13 cellular contexts compared by ENCODE assay signal in genomic region chr14:64117671-64118402, GRCh38.
DNase-seq lines count a peak whose midpoint lies in the region; ATAC-seq, FAIRE-seq and TF ChIP-seq lines count a peak whose summit lies in the region.
"Had no signal": no experiment of that assay in that cellular context is flagged by ENCODE, and none has a peak within 500 bp of the region (broad histone marks: within the 10 kb centered on the region; RNA-seq: fewer than 3 reads in every experiment).

No MANE protein-coding gene starts in this region.

- TF ChIP-seq CTCF in AG09309 (IDR thresholded peaks at IDR 0.05; ENCODE audit: control insufficient read depth, insufficient read depth, low read depth, low read length, missing control alignments): peak; percentile 35
- peak; percentile 65 for TF ChIP-seq CTCF in RWPE2 (IDR thresholded peaks at IDR 0.05; ENCODE audit: poor library complexity, severe bottlenecking)
- TF ChIP-seq CTCF in pancreas (IDR thresholded peaks at IDR 0.05): no peak

- ATAC-seq in RWPE2 (ENCODE audit: low read depth) (peak; percentile 93), pancreas (peak; percentile 71 to 86 (median 82)), HG02840 (IDR thresholded peaks at IDR 0.05; ENCODE audit: low FRiP score, unreplicated experiment) (no peak)

- H3K27ac ChIP-seq in RWPE2 (ENCODE audit: poor library complexity, severe bottlenecking) (peak overlapping the region; percentile 100), pancreas (peak overlapping the region in 2 of 4 donors; percentile 17 to 69)
- H3K27ac ChIP-seq: BLaER1 treated with 17β-estradiol and CSF1 and Interleukin-3, amounts not matched to agents 10 nM and 100 nM had no signal

- H3K4me3 ChIP-seq in AG09309 (ENCODE audit: control insufficient read depth, low read depth, low read length) (no peak overlapping the region), RWPE2 (ENCODE audit: severe bottlenecking) (no peak overlapping the region), pancreas (no peak overlapping the region)
- H3K4me3 ChIP-seq: BLaER1 treated with 17β-estradiol and CSF1 and Interleukin-3, amounts not matched to agents 10 nM and 100 nM had no signal

- H3K4me1 ChIP-seq in RWPE2 (ENCODE audit: insufficient read depth, poor library complexity, severe bottlenecking): peaks cover 50% of the 10 kb centered on the region
- H3K4me1 ChIP-seq in pancreas: peaks cover 0 to 10% (median 0%) of the 10 kb centered on the region in 3 donors
- H3K4me1 ChIP-seq: BLaER1 treated with 17β-estradiol and CSF1 and Interleukin-3, amounts not matched to agents 10 nM and 100 nM had no signal

- peak; percentile 68 for DNase-seq in AG09309 (ENCODE audit: low read depth)
- DNase-seq in RWPE2 (ENCODE audit: low spot score): peak; percentile 91
- peak; percentile 69 for DNase-seq in fibroblast of peridontal ligament (ENCODE audit: extremely low read depth)
- peak; percentile 60 to 77 (median 68) for DNase-seq in pancreas
- DNase-seq in activated effector memory CD4-positive, alpha-beta T cell treated with anti-CD3 and anti-CD28 coated beads, Interleukin-2, amount 50 U/mL, for 16 hours: no peak
- DNase-seq in COLO668 (lab: John Stamatoyannopoulos, UW; ENCODE audit: unreplicated experiment): no peak
- DNase-seq in GF-D8 (lab: John Stamatoyannopoulos, UW): no peak
- DNase-seq: activated T-cell treated with anti-CD3 and anti-CD28 coated beads, Interleukin-2, amount 50 U/mL, for 48 hours; effector memory CD4-positive, alpha-beta T cell; NCI-H1092 treated with DMSO at 0.1 percent for 48 hours; stimulated activated CD4-positive, alpha-beta T cell treated with anti-CD3 and anti-CD28 coated beads, Interleukin-4, amount 100 ng/mL, for 4 hours had no signal

- no peaks in the 10 kb centered on the region for H3K27me3 ChIP-seq in RWPE2 (ENCODE audit: insufficient read depth, poor library complexity, severe bottlenecking)
- no peaks in the 10 kb centered on the region for H3K27me3 ChIP-seq in pancreas
- H3K27me3 ChIP-seq: BLaER1 treated with 17β-estradiol and CSF1 and Interleukin-3, amounts not matched to agents 10 nM and 100 nM had no signal

- 45 to 48% methylated on average over 11 of the region's 11 CpGs for WGBS in pancreas, 2 donors

- intact Hi-C loops in pancreas (cut with DNase I): no loop called here

- peaks cover 56% of the 10 kb centered on the region for H3K36me3 ChIP-seq in RWPE2 (ENCODE audit: low read depth)
- H3K36me3 ChIP-seq in pancreas: peaks cover 0 to 12% (median 7%) of the 10 kb centered on the region in 3 donors

- no peaks in the 10 kb centered on the region for H3K9me3 ChIP-seq in RWPE2 (ENCODE audit: severe bottlenecking)
- no peaks in the 10 kb centered on the region for H3K9me3 ChIP-seq in pancreas
- H3K9me3 ChIP-seq: BLaER1 treated with 17β-estradiol and CSF1 and Interleukin-3, amounts not matched to agents 10 nM and 100 nM had no signal

- no peak for FAIRE-seq in pancreas (lab: Jason Lieb, UNC)

Comparison
In these comparisons a context has a peak if more than half of its experiments do, and no peak if none do; other contexts are left out.
1. DNase-seq: peak in AG09309 (single experiment), RWPE2 (single experiment), fibroblast of peridontal ligament (single experiment) and pancreas (6 of 6); none in activated effector memory CD4-positive, alpha-beta T cell treated with anti-CD3 and anti-CD28 coated beads, Interleukin-2, amount 50 U/mL, for 16 hours (single experiment), COLO668 (single experiment) and GF-D8 (single experiment).
2. CTCF ChIP-seq: peak in AG09309 (single experiment) and RWPE2 (single experiment); none in pancreas (0 of 4).